ENCODE assay signal across 16 cellular contexts in genomic region chr9:108039491-108039890, GRCh38.
"Had no signal": no experiment of that assay in that cellular context is flagged by ENCODE, and none has a peak within 500 bp of the region (broad histone marks: within the 10 kb centered on the region; RNA-seq: fewer than 3 reads in every experiment).

No MANE protein-coding gene starts in this region.

- DNase-seq: activated CD4-positive, alpha-beta T cell treated with anti-CD3 and anti-CD28 coated beads, Interleukin-2, amount 50 U/mL, for 4 hours; activated CD4-positive, CD25-positive, alpha-beta regulatory T cell treated with anti-CD3 and anti-CD28 coated beads, Interleukin-2, amount 50 U/mL, for 72 hours; activated effector memory CD4-positive, alpha-beta T cell treated with Interleukin-2 at 50 U/mL for 16 hours; activated T-cell treated with anti-CD3 and anti-CD28 coated beads, Interleukin-2, amount 50 U/mL, for 24 hours; brain microvascular endothelial cell; endodermal cell; esophagus squamous epithelium; gastrocnemius medialis; stimulated activated CD4-positive, alpha-beta T cell treated with anti-CD3 and anti-CD28 coated beads, Interleukin-4, amount 100 ng/mL, for 4 hours; T-helper 2 cell had no signal

- H3K36me3 ChIP-seq: brain microvascular endothelial cell, esophagus squamous epithelium, gastrocnemius medialis, neural progenitor cell had no signal

- H3K27ac ChIP-seq: brain microvascular endothelial cell, gastrocnemius medialis, neural progenitor cell, parathyroid adenoma, skin epidermis had no signal

- H3K27me3 Mint-ChIP-seq: activated T-cell treated with anti-CD3 and anti-CD28 coated beads, Interleukin-2, amount 50 U/mL, for 24 hours had no signal

- H3K4me1 ChIP-seq: neural progenitor cell, parathyroid adenoma had no signal

- H3K79me2 ChIP-seq: parathyroid adenoma had no signal

- ATAC-seq: activated naive CD4-positive, alpha-beta T cell treated with anti-CD3 and anti-CD28 coated beads, Interleukin-2, amount 50 U/mL, for 72 hours; gastrocnemius medialis had no signal

- H3K27ac Mint-ChIP-seq: activated naive CD4-positive, alpha-beta T cell treated with anti-CD3 and anti-CD28 coated beads, Interleukin-2, amount 50 U/mL, for 72 hours; activated T-cell treated with anti-CD3 and anti-CD28 coated beads, Interleukin-2, amount 50 U/mL, for 24 hours; endodermal cell; mesothelial cell of epicardium; neural progenitor cell had no signal

- H3K9me3 ChIP-seq: gastrocnemius medialis had no signal

- H3K4me3 ChIP-seq: esophagus squamous epithelium, gastrocnemius medialis, neural progenitor cell, skin epidermis had no signal

- H3K4me2 ChIP-seq: neural progenitor cell had no signal

- H3K36me3 Mint-ChIP-seq: activated naive CD4-positive, alpha-beta T cell treated with anti-CD3 and anti-CD28 coated beads, Interleukin-2, amount 50 U/mL, for 72 hours had no signal

- H3K4me3 Mint-ChIP-seq: activated T-cell treated with anti-CD3 and anti-CD28 coated beads, Interleukin-2, amount 50 U/mL, for 24 hours; endodermal cell; mesothelial cell of epicardium; neural progenitor cell had no signal

- H3K4me1 Mint-ChIP-seq: endodermal cell, neural progenitor cell had no signal

- H3K27me3 ChIP-seq: brain microvascular endothelial cell, esophagus squamous epithelium, gastrocnemius medialis, neural progenitor cell had no signal

- H2AFZ ChIP-seq: neural progenitor cell, parathyroid adenoma had no signal

- FAIRE-seq: urothelium cell line had no signal

- H3K9ac ChIP-seq: neural progenitor cell, parathyroid adenoma had no signal
